In genomic region chr16:50841081-50841886, GRCh38 we compare ENCODE assay signal across 8 cellular contexts.
DNase-seq lines count a peak whose midpoint lies in the region; ATAC-seq and TF ChIP-seq lines count a peak whose summit lies in the region.

No MANE protein-coding gene starts in this region.

- ATAC-seq in HG03565 (IDR thresholded peaks at IDR 0.05; ENCODE audit: unreplicated experiment) (no peak), GM21737 (IDR thresholded peaks at IDR 0.05; ENCODE audit: unreplicated experiment) (no peak)

- H3K4me3 ChIP-seq in GM06990 (replicated peaks; ENCODE audit: low read depth, low read length), result peak overlapping the region; percentile 2; the same call in 1 of the 2 replicates
- peak overlapping the region; percentile 22 for H3K4me3 ChIP-seq in ectodermal cell (ENCODE audit: insufficient read depth, low read depth, low read length)
- H3K4me3 ChIP-seq in retinal pigment epithelial cell (ENCODE audit: low read length), result peak overlapping the region; percentile 20

- no peak overlapping the region for H3K27ac ChIP-seq in ectodermal cell (ENCODE audit: insufficient read depth, low read depth, low read length, poor library complexity, severe bottlenecking)

- no peak for TF ChIP-seq CTCF in GM06990 (IDR thresholded peaks at IDR 0.05; ENCODE audit: insufficient read depth, low read length, poor library complexity, severe bottlenecking)
- no peak for TF ChIP-seq CTCF in retinal pigment epithelial cell (conservative IDR thresholded peaks at IDR 0.05; ENCODE audit: low read depth, low read length)

- H3K27me3 ChIP-seq in GM06990 (replicated peaks; ENCODE audit: control insufficient read depth, insufficient read depth, low read length) (no peaks in the 10 kb centered on the region; the same call in none of the 2 replicates), ectodermal cell (ENCODE audit: control insufficient read depth, insufficient read depth, low read length, poor library complexity, severe bottlenecking) (peaks cover 33% of the 10 kb centered on the region)

- H3K9me3 ChIP-seq in ectodermal cell (ENCODE audit: control insufficient read depth, low read length), result no peaks in the 10 kb centered on the region

- H3K4me1 ChIP-seq in ectodermal cell (ENCODE audit: control insufficient read depth, insufficient read depth, low read length), result no peaks in the 10 kb centered on the region

- H3K36me3 ChIP-seq in GM06990 (ENCODE audit: control insufficient read depth, insufficient read depth, low read length) (no peaks in the 10 kb centered on the region), ectodermal cell (ENCODE audit: control insufficient read depth, insufficient read depth, low read length) (no peaks in the 10 kb centered on the region)

- peak; percentile 29 for DNase-seq in GM06990 (ENCODE audit: extremely low read depth, insufficient read length)
- peak; percentile 10 to 27 for DNase-seq in activated CD4-positive, alpha-beta T cell treated with anti-CD3 and anti-CD28 coated beads for 24 hours (ENCODE audit: low read depth in 2 of 2)
- no peak for DNase-seq in retinal pigment epithelial cell (ENCODE audit: low read depth)
- DNase-seq in COLO829 (ENCODE audit: low spot score), result no peak
- no peak for DNase-seq in DMS 273 treated with DMSO at 0.1 percent for 48 hours (lab: John Stamatoyannopoulos, UW)

- WGBS in ectodermal cell, 2 experiments, result 26 to 28% methylated on average over 41 to 44 of the region's 44 CpGs

Comparison
In these comparisons a context has a peak if more than half of its experiments do, and no peak if none do; other contexts are left out.
1. DNase-seq: peak in GM06990 (single experiment) and activated CD4-positive, alpha-beta T cell treated with anti-CD3 and anti-CD28 coated beads for 24 hours (2 of 2); none in retinal pigment epithelial cell (single experiment), COLO829 (single experiment) and DMS 273 treated with DMSO at 0.1 percent for 48 hours (single experiment).
2. Peak in every context shown above with its lines, with median percentiles within 50 percentile points of each other: H3K4me3 ChIP-seq.